8 cellular contexts compared by ENCODE assay signal in the genomic region with DNA sequence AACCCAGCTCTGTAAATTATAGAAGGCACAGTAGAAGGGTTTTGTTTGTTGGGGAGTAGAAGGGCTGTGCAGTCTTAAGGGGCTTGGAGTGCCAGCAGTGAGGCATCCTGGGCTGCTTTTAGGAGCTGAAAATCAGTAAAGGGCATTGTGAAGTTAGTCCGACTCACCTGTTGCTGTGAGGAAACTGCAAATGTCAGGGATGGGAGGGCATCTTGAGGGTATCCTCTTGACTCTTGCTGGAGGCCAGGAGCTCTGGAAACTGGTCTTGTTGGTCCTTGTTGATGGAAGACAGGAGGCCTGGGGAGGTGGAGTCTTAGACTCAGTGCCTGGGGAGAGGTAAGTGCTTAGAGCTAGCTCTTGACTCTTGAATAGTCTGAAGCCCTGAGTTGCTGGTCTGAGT.
"Had no signal": no experiment of that assay in that cellular context is flagged by ENCODE, and none has a peak within 500 bp of the region (broad histone marks: within the 10 kb centered on the region; RNA-seq: fewer than 3 reads in every experiment).

No MANE protein-coding gene starts in this region.

- ATAC-seq: GM12878 had no signal

- FAIRE-seq: G401.6, GM12878, GM12891, GM12892, GM18507, GM19239 had no signal

- H3K4me3 ChIP-seq: GM12878 had no signal

- DNase-seq: GDM1, GF-D8 had no signal
